15 cellular contexts compared by ENCODE assay signal in genomic region chr17:21194688-21195087, GRCh38. TPM values are rescaled to one million over a fixed set of nuclear protein-coding genes. Genes with fewer than 3 reads are reported as not detected.
DNase-seq lines count a peak whose midpoint lies in the region; ATAC-seq and TF ChIP-seq lines count a peak whose summit lies in the region.
"Had no signal": no experiment of that assay in that cellular context is flagged by ENCODE, and none has a peak within 500 bp of the region (broad histone marks: within the 10 kb centered on the region; RNA-seq: fewer than 3 reads in every experiment).

No MANE protein-coding gene starts in this region.

- intact Hi-C loops in activated T-helper 1 cell treated with anti-CD3 and anti-CD28 coated beads, Interleukin-12 subunit alpha, Interleukin-12 subunit beta, Interleukin-2, Interleukin-4 antibody, amounts not matched to agents 30 ng/mL and 10 ng/mL and 1 ng/mL, durations not matched to agents 14 hours and 24 hours and 36 hours (cut with micrococcal nuclease): no loop called here

- ATAC-seq in esophagus mucosa: peak; percentile 41
- ATAC-seq in naive thymus-derived CD8-positive, alpha-beta T cell: no peak

- POLR2A ChIA-PET in naive thymus-derived CD8-positive, alpha-beta T cell (lab: Charles Lee): interaction anchor here (1.0 kb wide), 1 partner anchor 10 kb away, joined by 3 read pairs; no protein-coding TSS in a partner anchor

- H3K4me3 ChIP-seq in AG10803 (ENCODE audit: low read length): no peak overlapping the region
- H3K4me3 ChIP-seq: cardiac muscle cell, neural progenitor cell had no signal

- DNase-seq in AG10803 (ENCODE audit: low read depth): peak; percentile 80
- DNase-seq in LHCN-M2 (ENCODE audit: low read depth): peak; percentile 28
- no peak for DNase-seq in naive thymus-derived CD8-positive, alpha-beta T cell
- no peak for DNase-seq in activated T-helper 1 cell treated with anti-CD3 and anti-CD28 coated beads, Interleukin-12 subunit alpha, Interleukin-12 subunit beta, Interleukin-2, Interleukin-4 antibody, amounts not matched to agents 30 ng/mL and 10 ng/mL and 1 ng/mL, durations not matched to agents 14 hours and 24 hours and 36 hours (ENCODE audit: low spot score)
- DNase-seq in NCI-H1436 (lab: John Stamatoyannopoulos, UW): no peak
- no peak for DNase-seq in stimulated activated CD4-positive, alpha-beta T cell treated with anti-CD3 and anti-CD28 coated beads, Interleukin-2, amount 100 ng/mL, for 48 hours
- no peak for DNase-seq in stimulated activated CD4-positive, alpha-beta T cell treated with anti-CD3 and anti-CD28 coated beads, Interleukin-15, amount 100 ng/mL, for 24 hours
- DNase-seq: activated CD8-positive, alpha-beta memory T cell treated with anti-CD3 and anti-CD28 coated beads, Interleukin-2, amount 50 U/mL, for 4 hours; CD4-positive, alpha-beta T cell; Karpas-422; NCI-H774 had no signal

- peaks cover 3 to 12% (median 7%) of the 10 kb centered on the region in 4 donors for H3K4me1 Mint-ChIP-seq in naive thymus-derived CD8-positive, alpha-beta T cell
- peaks cover 12% of the 10 kb centered on the region for H3K4me1 Mint-ChIP-seq in activated T-helper 1 cell treated with anti-CD3 and anti-CD28 coated beads, Interleukin-12 subunit alpha, Interleukin-12 subunit beta, Interleukin-2, Interleukin-4 antibody, amounts not matched to agents 30 ng/mL and 10 ng/mL and 1 ng/mL, durations not matched to agents 14 hours and 24 hours and 36 hours (ENCODE audit: low read depth)

- no peak for TF ChIP-seq CTCF in AG10803 (conservative IDR thresholded peaks at IDR 0.05; ENCODE audit: low read length)

- no peaks in the 10 kb centered on the region for H3K27me3 Mint-ChIP-seq in naive thymus-derived CD8-positive, alpha-beta T cell
- H3K27me3 Mint-ChIP-seq in activated T-helper 1 cell treated with anti-CD3 and anti-CD28 coated beads, Interleukin-12 subunit alpha, Interleukin-12 subunit beta, Interleukin-2, Interleukin-4 antibody, amounts not matched to agents 30 ng/mL and 10 ng/mL and 1 ng/mL, durations not matched to agents 14 hours and 24 hours and 36 hours (ENCODE audit: insufficient read depth): no peaks in the 10 kb centered on the region
- H3K27me3 Mint-ChIP-seq: CD4-positive, alpha-beta T cell had no signal

- peaks cover 0 to 57% (median 10%) of the 10 kb centered on the region in 3 donors for H3K36me3 Mint-ChIP-seq in naive thymus-derived CD8-positive, alpha-beta T cell
- H3K36me3 Mint-ChIP-seq in activated T-helper 1 cell treated with anti-CD3 and anti-CD28 coated beads, Interleukin-12 subunit alpha, Interleukin-12 subunit beta, Interleukin-2, Interleukin-4 antibody, amounts not matched to agents 30 ng/mL and 10 ng/mL and 1 ng/mL, durations not matched to agents 14 hours and 24 hours and 36 hours (ENCODE audit: low read depth): peaks cover 28% of the 10 kb centered on the region

- H3K4me3 Mint-ChIP-seq in naive thymus-derived CD8-positive, alpha-beta T cell: no peak overlapping the region
- H3K4me3 Mint-ChIP-seq in activated T-helper 1 cell treated with anti-CD3 and anti-CD28 coated beads, Interleukin-12 subunit alpha, Interleukin-12 subunit beta, Interleukin-2, Interleukin-4 antibody, amounts not matched to agents 30 ng/mL and 10 ng/mL and 1 ng/mL, durations not matched to agents 14 hours and 24 hours and 36 hours: no peak overlapping the region
- H3K4me3 Mint-ChIP-seq: CD4-positive, alpha-beta T cell; neural progenitor cell; T-helper 1 cell treated with Interleukin-12 subunit alpha and Interleukin-12 subunit beta and Interleukin-4 antibody, amounts not matched to agents 30 μg/mL and 1 μg/mL, for 36 hours had no signal

- H3K9me3 Mint-ChIP-seq in naive thymus-derived CD8-positive, alpha-beta T cell: no peaks in the 10 kb centered on the region
- H3K9me3 Mint-ChIP-seq in activated T-helper 1 cell treated with anti-CD3 and anti-CD28 coated beads, Interleukin-12 subunit alpha, Interleukin-12 subunit beta, Interleukin-2, Interleukin-4 antibody, amounts not matched to agents 30 ng/mL and 10 ng/mL and 1 ng/mL, durations not matched to agents 14 hours and 24 hours and 36 hours: no peaks in the 10 kb centered on the region
- H3K9me3 Mint-ChIP-seq: CD4-positive, alpha-beta T cell; neural progenitor cell; T-helper 1 cell treated with Interleukin-12 subunit alpha and Interleukin-12 subunit beta and Interleukin-4 antibody, amounts not matched to agents 30 μg/mL and 1 μg/mL, for 36 hours had no signal

- peak overlapping the region in 6 of 10 donors; percentile 25 to 91 (median 50) for H3K27ac Mint-ChIP-seq in naive thymus-derived CD8-positive, alpha-beta T cell
- H3K27ac Mint-ChIP-seq in activated T-helper 1 cell treated with anti-CD3 and anti-CD28 coated beads, Interleukin-12 subunit alpha, Interleukin-12 subunit beta, Interleukin-2, Interleukin-4 antibody, amounts not matched to agents 30 ng/mL and 10 ng/mL and 1 ng/mL, durations not matched to agents 14 hours and 24 hours and 36 hours: no peak overlapping the region
- H3K27ac Mint-ChIP-seq: CD4-positive, alpha-beta T cell; neural progenitor cell; T-helper 1 cell treated with Interleukin-12 subunit alpha and Interleukin-12 subunit beta and Interleukin-4 antibody, amounts not matched to agents 30 μg/mL and 1 μg/mL, for 36 hours had no signal

RNA-seq across cellular contexts. Expression of gene TMEM11, which starts 19.3 kb away (rescaled TPM):
- total RNA-seq in LHCN-M2 (2014; rRNA removed): 23.4 and 26.2 TPM in 2 replicates
- 34.6 TPM for polyA plus RNA-seq in LHCN-M2 (2012)
- 21.1 TPM for total RNA-seq in esophagus mucosa
- 10 to 100 TPM; 14.9 to 15.8 TPM for total RNA-seq in naive thymus-derived CD8-positive, alpha-beta T cell
- 10 to 100 TPM; 19.5 to 31.9 (median 26.2) TPM for polyA plus RNA-seq in naive thymus-derived CD8-positive, alpha-beta T cell
- total RNA-seq in activated T-helper 1 cell treated with anti-CD3 and anti-CD28 coated beads, Interleukin-12 subunit alpha, Interleukin-12 subunit beta, Interleukin-2, Interleukin-4 antibody, amounts not matched to agents 30 ng/mL and 10 ng/mL and 1 ng/mL, durations not matched to agents 14 hours and 24 hours and 36 hours: 33.5 and 35.6 TPM in 2 replicates

RNA-seq across cellular contexts. Expression of gene NATD1, which starts 58.5 kb away (rescaled TPM):
- total RNA-seq in LHCN-M2 (2014; rRNA removed) (2.3 and 4.3 TPM in 2 replicates), esophagus mucosa (2.1 TPM)
- polyA plus RNA-seq in LHCN-M2 (2012): 7.6 TPM
- 1 to 10 TPM; 9.2 to 9.3 TPM for total RNA-seq in naive thymus-derived CD8-positive, alpha-beta T cell
- polyA plus RNA-seq in naive thymus-derived CD8-positive, alpha-beta T cell: 1 to 10 TPM in 1 of 3 donors, under 1 TPM in 2; 0.60 to 1.2 (median 0.99) TPM
- total RNA-seq in activated T-helper 1 cell treated with anti-CD3 and anti-CD28 coated beads, Interleukin-12 subunit alpha, Interleukin-12 subunit beta, Interleukin-2, Interleukin-4 antibody, amounts not matched to agents 30 ng/mL and 10 ng/mL and 1 ng/mL, durations not matched to agents 14 hours and 24 hours and 36 hours: 1.6 and 1.7 TPM in 2 replicates

Comparison
In these comparisons a context has a peak if more than half of its experiments do, and no peak if none do; other contexts are left out.
1. DNase-seq: peak in AG10803 (single experiment) and LHCN-M2 (single experiment); none in naive thymus-derived CD8-positive, alpha-beta T cell (0 of 10), activated T-helper 1 cell treated with anti-CD3 and anti-CD28 coated beads, Interleukin-12 subunit alpha, Interleukin-12 subunit beta, Interleukin-2, Interleukin-4 antibody, amounts not matched to agents 30 ng/mL and 10 ng/mL and 1 ng/mL, durations not matched to agents 14 hours and 24 hours and 36 hours (single experiment), NCI-H1436 (single experiment), stimulated activated CD4-positive, alpha-beta T cell treated with anti-CD3 and anti-CD28 coated beads, Interleukin-2, amount 100 ng/mL, for 48 hours (0 of 2) and stimulated activated CD4-positive, alpha-beta T cell treated with anti-CD3 and anti-CD28 coated beads, Interleukin-15, amount 100 ng/mL, for 24 hours (single experiment).